Comparison of ENCODE assay signal across 8 cellular contexts in the genomic region with DNA sequence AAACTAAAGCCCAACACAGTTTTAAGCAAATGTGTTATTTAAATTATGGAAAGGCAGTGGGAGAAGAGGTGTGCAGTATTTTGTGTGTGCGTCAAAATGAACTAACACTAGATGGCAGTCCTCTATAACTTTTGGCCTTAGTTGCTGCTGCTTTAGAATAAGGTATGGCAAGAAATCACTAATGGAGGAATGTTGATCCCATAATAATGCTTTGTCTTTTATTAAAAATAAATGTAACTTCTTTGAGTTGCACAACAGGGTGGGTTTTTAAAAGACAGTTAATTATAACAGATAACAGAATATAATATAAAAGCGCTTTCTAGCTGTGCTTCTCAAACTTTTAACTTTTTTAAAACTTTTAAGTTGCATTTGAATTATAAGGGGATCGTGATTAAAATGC. TPM values are rescaled to one million over a fixed set of nuclear protein-coding genes. Genes with fewer than 3 reads are reported as not detected.
DNase-seq lines count a peak whose midpoint lies in the region; ATAC-seq and TF ChIP-seq lines count a peak whose summit lies in the region.

No MANE protein-coding gene starts in this region.

- peak overlapping the region; percentile 50 for H3K4me2 ChIP-seq in osteoblast (ENCODE audit: insufficient read depth, low read length)

- peak; percentile 71 for ATAC-seq in GM21526 (IDR thresholded peaks at IDR 0.05; ENCODE audit: low FRiP score, unreplicated experiment)
- ATAC-seq in HG02840 (IDR thresholded peaks at IDR 0.05; ENCODE audit: low FRiP score, unreplicated experiment): no peak

- H3K4me1 ChIP-seq in esophagus squamous epithelium: no peaks in the 10 kb centered on the region
- H3K4me1 ChIP-seq in osteoblast (ENCODE audit: insufficient read depth, low read length): peaks cover 8% of the 10 kb centered on the region

- intact Hi-C loops in esophagus squamous epithelium (cut with DNase I): no loop called here

- 68 to 69% methylated on average over 3 of the region's 3 CpGs for WGBS in esophagus squamous epithelium, 2 donors

- no peaks in the 10 kb centered on the region for H3K27me3 ChIP-seq in esophagus squamous epithelium
- H3K27me3 ChIP-seq in osteoblast (ENCODE audit: insufficient read depth, low read length): no peaks in the 10 kb centered on the region

- TF ChIP-seq CTCF in esophagus squamous epithelium (IDR thresholded peaks at IDR 0.05) (peak; percentile 31 to 65 (median 42)), osteoblast (IDR thresholded peaks at IDR 0.05; ENCODE audit: extremely low read depth, low read depth, low read length) (peak; percentile 72)

- no peaks in the 10 kb centered on the region for H3K9me3 ChIP-seq in esophagus squamous epithelium
- no peaks in the 10 kb centered on the region for H3K9me3 ChIP-seq in osteoblast (ENCODE audit: low read depth, low read length)

- TF ChIP-seq POLR2A in esophagus squamous epithelium (IDR thresholded peaks at IDR 0.05): no peak

- H3K4me3 ChIP-seq in esophagus squamous epithelium (no peak overlapping the region), osteoblast (ENCODE audit: insufficient read depth, low read length) (peak overlapping the region; percentile 25)

- H3K27ac ChIP-seq in esophagus squamous epithelium: no peak overlapping the region
- peak overlapping the region; percentile 41 for H3K27ac ChIP-seq in osteoblast (ENCODE audit: low read depth, low read length)

- no peak overlapping the region for H2AFZ ChIP-seq in osteoblast (ENCODE audit: low read length)

- no peaks in the 10 kb centered on the region for H3K79me2 ChIP-seq in osteoblast (ENCODE audit: insufficient read depth, low read length)

- peaks cover 0 to 4% (median 0%) of the 10 kb centered on the region in 3 donors for H3K36me3 ChIP-seq in esophagus squamous epithelium
- H3K36me3 ChIP-seq in osteoblast (ENCODE audit: insufficient read depth, low read length): no peaks in the 10 kb centered on the region

- no peaks in the 10 kb centered on the region for H4K20me1 ChIP-seq in osteoblast (ENCODE audit: insufficient read depth, low read length)

- DNase-seq in EL: peak; percentile 60
- DNase-seq in KG1 (lab: John Stamatoyannopoulos, UW): peak; percentile 39
- peak; percentile 63 for DNase-seq in RPMI7951 (ENCODE audit: low read depth)
- no peak for DNase-seq in esophagus squamous epithelium (lab: John Stamatoyannopoulos, UW)
- DNase-seq in osteoblast (ENCODE audit: insufficient read length, low spot score, missing footprints): peak; percentile 75
- DNase-seq in NCI-H187 treated with DMSO at 0.1 percent for 48 hours (lab: John Stamatoyannopoulos, UW): no peak

RNA-seq across cellular contexts. Expression of a gene that starts 56.4 kb away (rescaled TPM):
- 15.9 and 16.1 TPM in 2 replicates for total RNA-seq in RPMI7951 (2014; rRNA removed; shearing (Covaris generic))
- total RNA-seq in esophagus squamous epithelium (10 to 100 TPM in 1 of 4 donors, 1 to 10 TPM in 3; 4.8 to 16.8 (median 7.6) TPM), osteoblast (33.3 and 39.8 TPM in 2 replicates)

Comparison
In these comparisons a context has a peak if more than half of its experiments do, and no peak if none do; other contexts are left out.
1. DNase-seq: peak in EL (single experiment), KG1 (single experiment), RPMI7951 (single experiment) and osteoblast (single experiment); none in esophagus squamous epithelium (single experiment) and NCI-H187 treated with DMSO at 0.1 percent for 48 hours (single experiment).